Comparison of ENCODE assay signal across 11 cellular contexts in genomic region chr22:40324468-40325305, GRCh38. TPM values are rescaled to one million over a fixed set of nuclear protein-coding genes. Genes with fewer than 3 reads are reported as not detected.
A peak's percentile ranks its signal among the peaks of the same experiment; 100 is the strongest.
DNase-seq lines count a peak whose midpoint lies in the region; ATAC-seq and TF ChIP-seq lines count a peak whose summit lies in the region.
"Had no signal": no experiment of that assay in that cellular context is flagged by ENCODE, and none has a peak within 500 bp of the region (broad histone marks: within the 10 kb centered on the region; RNA-seq: fewer than 3 reads in every experiment).

No MANE protein-coding gene starts in this region.

- peak overlapping the region; percentile 98 for H3K27ac Mint-ChIP-seq in T-helper 2 cell treated with Interferon-gamma antibody and Interleukin-4, amounts not matched to agents 5 μg/mL and 100 μg/mL, for 36 hours
- peak overlapping the region; percentile 97 for H3K27ac Mint-ChIP-seq in activated T-cell treated with anti-CD3 and anti-CD28 coated beads, Interleukin-2, amount 50 U/mL, for 72 hours
- peak overlapping the region; percentile 72 to 92 (median 86) for H3K27ac Mint-ChIP-seq in immature natural killer cell

- TF ChIP-seq CTCF in ascending aorta (IDR thresholded peaks at IDR 0.05): no peak

- H3K27me3 ChIP-seq in thymus (ENCODE audit: control insufficient read depth, insufficient read depth) (no peaks in the 10 kb centered on the region), ascending aorta (no peaks in the 10 kb centered on the region)
- H3K27me3 ChIP-seq: SJSA1 had no signal

- H3K27me3 Mint-ChIP-seq in T-helper 2 cell treated with Interferon-gamma antibody and Interleukin-4, amounts not matched to agents 5 μg/mL and 100 μg/mL, for 36 hours (ENCODE audit: low read depth): no peaks in the 10 kb centered on the region
- no peaks in the 10 kb centered on the region for H3K27me3 Mint-ChIP-seq in activated T-cell treated with anti-CD3 and anti-CD28 coated beads, Interleukin-2, amount 50 U/mL, for 72 hours (ENCODE audit: low read depth)
- H3K27me3 Mint-ChIP-seq in immature natural killer cell (ENCODE audit: low read depth in 3 of 3): peaks cover 0 to 12% (median 5%) of the 10 kb centered on the region in 3 donors

- H3K9me3 Mint-ChIP-seq in T-helper 2 cell treated with Interferon-gamma antibody and Interleukin-4, amounts not matched to agents 5 μg/mL and 100 μg/mL, for 36 hours: no peaks in the 10 kb centered on the region
- no peaks in the 10 kb centered on the region for H3K9me3 Mint-ChIP-seq in activated T-cell treated with anti-CD3 and anti-CD28 coated beads, Interleukin-2, amount 50 U/mL, for 72 hours
- H3K9me3 Mint-ChIP-seq in immature natural killer cell: no peaks in the 10 kb centered on the region

- peaks cover 41% of the 10 kb centered on the region for H3K36me3 ChIP-seq in thymus (ENCODE audit: control insufficient read depth, insufficient read depth)
- peaks cover 50 to 55% of the 10 kb centered on the region in 2 donors for H3K36me3 ChIP-seq in ascending aorta

- H3K27ac ChIP-seq in thymus (ENCODE audit: low read depth): peak overlapping the region; percentile 97
- H3K27ac ChIP-seq in ascending aorta: no peak overlapping the region
- H3K27ac ChIP-seq: SJSA1 had no signal

- WGBS in thymus: 32% methylated on average over 19 of the region's 19 CpGs

- no peak overlapping the region for H3K4me3 ChIP-seq in thymus (ENCODE audit: low read length)
- H3K4me3 ChIP-seq in ascending aorta: no peak overlapping the region
- H3K4me3 ChIP-seq: SJSA1 had no signal

- peaks cover 61% of the 10 kb centered on the region for H3K4me1 Mint-ChIP-seq in T-helper 2 cell treated with Interferon-gamma antibody and Interleukin-4, amounts not matched to agents 5 μg/mL and 100 μg/mL, for 36 hours (ENCODE audit: low read depth)
- H3K4me1 Mint-ChIP-seq in activated T-cell treated with anti-CD3 and anti-CD28 coated beads, Interleukin-2, amount 50 U/mL, for 72 hours (ENCODE audit: low read depth): peaks cover 88% of the 10 kb centered on the region
- H3K4me1 Mint-ChIP-seq in immature natural killer cell: peaks cover 26 to 55% of the 10 kb centered on the region in 2 donors

- peak; percentile 41 to 44 for ATAC-seq in activated T-cell treated with anti-CD3 and anti-CD28 coated beads, Interleukin-2, amount 50 U/mL, for 72 hours (replicated peaks in 1 of 2)
- ATAC-seq in GM21390 (IDR thresholded peaks at IDR 0.05; ENCODE audit: unreplicated experiment): no peak

- DNase-seq in T-helper 2 cell treated with Interferon-gamma antibody and Interleukin-4, amounts not matched to agents 5 μg/mL and 100 μg/mL, for 36 hours (ENCODE audit: low spot score): no peak
- peak; percentile 52 to 56 for DNase-seq in activated T-cell treated with anti-CD3 and anti-CD28 coated beads, Interleukin-2, amount 50 U/mL, for 72 hours
- peak in 2 of 3 donors; percentile 35 to 36 for DNase-seq in immature natural killer cell
- no peak for DNase-seq in ascending aorta (ENCODE audit: low spot score in 2 of 2)
- DNase-seq in SIG-M5 (lab: John Stamatoyannopoulos, UW): no peak
- DNase-seq: GOT3, mesendoderm, NCI-H524 treated with DMSO at 0.1 percent for 48 hours had no signal

- H3K4me1 ChIP-seq in thymus (ENCODE audit: control insufficient read depth, insufficient read depth, low read length): peaks cover 22% of the 10 kb centered on the region
- H3K4me1 ChIP-seq in ascending aorta: no peaks in the 10 kb centered on the region

- intact Hi-C loops in ascending aorta (cut with DNase I): no loop called here

- H3K4me3 Mint-ChIP-seq in T-helper 2 cell treated with Interferon-gamma antibody and Interleukin-4, amounts not matched to agents 5 μg/mL and 100 μg/mL, for 36 hours: peak overlapping the region; percentile 81
- peak overlapping the region; percentile 78 to 82 for H3K4me3 Mint-ChIP-seq in activated T-cell treated with anti-CD3 and anti-CD28 coated beads, Interleukin-2, amount 50 U/mL, for 72 hours
- H3K4me3 Mint-ChIP-seq in immature natural killer cell: peak overlapping the region; percentile 33 to 57 (median 54)

- no peaks in the 10 kb centered on the region for H3K9me3 ChIP-seq in thymus (ENCODE audit: control insufficient read depth)
- H3K9me3 ChIP-seq in ascending aorta: no peaks in the 10 kb centered on the region
- H3K9me3 ChIP-seq: SJSA1 had no signal

- peaks cover 61% of the 10 kb centered on the region for H3K36me3 Mint-ChIP-seq in T-helper 2 cell treated with Interferon-gamma antibody and Interleukin-4, amounts not matched to agents 5 μg/mL and 100 μg/mL, for 36 hours (ENCODE audit: low read depth)
- H3K36me3 Mint-ChIP-seq in activated T-cell treated with anti-CD3 and anti-CD28 coated beads, Interleukin-2, amount 50 U/mL, for 72 hours (ENCODE audit: insufficient read depth in 2 of 2): peaks cover 6 to 24% of the 10 kb centered on the region in 2 donors
- peaks cover 19 to 35% (median 26%) of the 10 kb centered on the region in 3 donors for H3K36me3 Mint-ChIP-seq in immature natural killer cell

RNA-seq across cellular contexts. Expression of gene ADSL, which starts 21.6 kb away (rescaled TPM):
- total RNA-seq in activated T-cell treated with anti-CD3 and anti-CD28 coated beads, Interleukin-2, amount 50 U/mL, for 72 hours: 100 to 1,000 TPM in 1 of 2 donors, 10 to 100 TPM in 1; 98.7 to 102 TPM
- 10 to 100 TPM; 57.5 to 59.7 (median 59.3) TPM for polyA plus RNA-seq in immature natural killer cell
- polyA plus RNA-seq in thymus: 58.0 TPM
- total RNA-seq in ascending aorta: 31.3 TPM

RNA-seq across cellular contexts. Expression of gene SGSM3, which starts 45.7 kb away (rescaled TPM):
- total RNA-seq in activated T-cell treated with anti-CD3 and anti-CD28 coated beads, Interleukin-2, amount 50 U/mL, for 72 hours: 10 to 100 TPM; 47.1 to 55.8 TPM
- 10 to 100 TPM; 51.7 to 67.5 (median 59.5) TPM for polyA plus RNA-seq in immature natural killer cell
- polyA plus RNA-seq in thymus: 92.1 TPM
- 101 TPM for total RNA-seq in ascending aorta

Comparison
In these comparisons a context has a peak if more than half of its experiments do, and no peak if none do; other contexts are left out.
1. DNase-seq: peak in activated T-cell treated with anti-CD3 and anti-CD28 coated beads, Interleukin-2, amount 50 U/mL, for 72 hours (2 of 2) and immature natural killer cell (2 of 3); none in T-helper 2 cell treated with Interferon-gamma antibody and Interleukin-4, amounts not matched to agents 5 μg/mL and 100 μg/mL, for 36 hours (single experiment), ascending aorta (0 of 2) and SIG-M5 (single experiment).
2. Peak in every context shown above with its lines, with median percentiles within 50 percentile points of each other: H3K27ac Mint-ChIP-seq and H3K4me3 Mint-ChIP-seq.